1 cellular context compared by ENCODE assay signal in the genomic region with DNA sequence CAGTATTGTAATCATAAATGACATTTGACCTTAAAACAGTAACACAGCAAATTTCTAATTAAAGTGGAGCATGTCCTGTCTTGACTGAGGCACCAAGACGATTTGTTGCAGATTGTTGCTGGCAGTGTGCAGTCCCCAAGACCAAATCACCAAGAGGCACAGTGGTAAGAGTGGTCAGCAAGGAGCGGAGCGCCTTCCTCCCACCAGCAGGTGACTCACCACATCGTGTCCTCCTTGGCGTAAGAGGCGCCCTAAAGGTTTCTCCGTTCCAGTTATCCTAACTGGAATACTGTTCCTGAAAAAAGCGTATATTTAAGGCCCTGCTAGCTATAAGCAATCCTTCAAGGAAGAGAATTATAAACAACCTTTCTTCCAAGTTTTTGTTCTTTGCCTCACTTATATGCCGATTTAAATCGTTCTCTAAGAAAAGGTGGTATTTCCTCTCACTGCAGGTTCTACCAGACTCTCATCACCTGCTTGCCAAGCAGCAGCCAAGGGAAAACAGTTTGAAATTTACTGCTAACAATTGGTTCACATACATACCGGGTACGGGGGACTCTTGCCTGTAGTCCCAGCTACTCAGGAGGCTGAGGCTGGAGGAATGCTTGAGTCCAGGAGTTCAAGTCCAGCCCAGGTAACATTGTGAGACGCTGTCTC.
TF ChIP-seq lines count a peak whose summit lies in the region.

No MANE protein-coding gene starts in this region.

TF ChIP-seq in K562, 482 proteins besides CTCF, POLR2A, EP300 and RAD21 (continued from another document):
- TF ChIP-seq, protein P1, sequence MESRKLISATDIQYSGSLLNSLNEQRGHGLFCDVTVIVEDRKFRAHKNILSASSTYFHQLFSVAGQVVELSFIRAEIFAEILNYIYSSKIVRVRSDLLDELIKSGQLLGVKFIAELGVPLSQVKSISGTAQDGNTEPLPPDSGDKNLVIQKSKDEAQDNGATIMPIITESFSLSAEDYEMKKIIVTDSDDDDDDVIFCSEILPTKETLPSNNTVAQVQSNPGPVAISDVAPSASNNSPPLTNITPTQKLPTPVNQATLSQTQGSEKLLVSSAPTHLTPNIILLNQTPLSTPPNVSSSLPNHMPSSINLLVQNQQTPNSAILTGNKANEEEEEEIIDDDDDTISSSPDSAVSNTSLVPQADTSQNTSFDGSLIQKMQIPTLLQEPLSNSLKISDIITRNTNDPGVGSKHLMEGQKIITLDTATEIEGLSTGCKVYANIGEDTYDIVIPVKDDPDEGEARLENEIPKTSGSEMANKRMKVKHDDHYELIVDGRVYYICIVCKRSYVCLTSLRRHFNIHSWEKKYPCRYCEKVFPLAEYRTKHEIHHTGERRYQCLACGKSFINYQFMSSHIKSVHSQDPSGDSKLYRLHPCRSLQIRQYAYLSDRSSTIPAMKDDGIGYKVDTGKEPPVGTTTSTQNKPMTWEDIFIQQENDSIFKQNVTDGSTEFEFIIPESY (CRISPR knock-in tag; IDR thresholded peaks at IDR 0.05) = peak; percentile 95
- TF ChIP-seq ZKSCAN1 (IDR thresholded peaks at IDR 0.05; ENCODE audit: low read depth, low read length) (peak; percentile 66; the same call in 1 of the 2 replicates), WHSC1 (IDR thresholded peaks at IDR 0.05; ENCODE audit: low read length) (peak; percentile 37), SMARCE1 (IDR thresholded peaks at IDR 0.05) (peak; percentile 78), SAFB (IDR thresholded peaks at IDR 0.05; ENCODE audit: borderline replicate concordance, low read depth, low read length) (no peak), RBM22 (IDR thresholded peaks at IDR 0.05; ENCODE audit: low read depth, low read length, poor library complexity, severe bottlenecking) (no peak), JUN (IDR thresholded peaks at IDR 0.05; ENCODE audit: borderline replicate concordance, low read depth, low read length) (peak; percentile 77; the same call in 1 of the 2 replicates), JUN (CRISPR knock-in tag; IDR thresholded peaks at IDR 0.05; ENCODE audit: borderline replicate concordance) (no peak), NEUROD1 (IDR thresholded peaks at IDR 0.05; ENCODE audit: borderline replicate concordance, low read depth, low read length, partially characterized antibody) (peak; percentile 59), ARID2 (IDR thresholded peaks at IDR 0.05) (no peak)
- TF ChIP-seq, protein P2, sequence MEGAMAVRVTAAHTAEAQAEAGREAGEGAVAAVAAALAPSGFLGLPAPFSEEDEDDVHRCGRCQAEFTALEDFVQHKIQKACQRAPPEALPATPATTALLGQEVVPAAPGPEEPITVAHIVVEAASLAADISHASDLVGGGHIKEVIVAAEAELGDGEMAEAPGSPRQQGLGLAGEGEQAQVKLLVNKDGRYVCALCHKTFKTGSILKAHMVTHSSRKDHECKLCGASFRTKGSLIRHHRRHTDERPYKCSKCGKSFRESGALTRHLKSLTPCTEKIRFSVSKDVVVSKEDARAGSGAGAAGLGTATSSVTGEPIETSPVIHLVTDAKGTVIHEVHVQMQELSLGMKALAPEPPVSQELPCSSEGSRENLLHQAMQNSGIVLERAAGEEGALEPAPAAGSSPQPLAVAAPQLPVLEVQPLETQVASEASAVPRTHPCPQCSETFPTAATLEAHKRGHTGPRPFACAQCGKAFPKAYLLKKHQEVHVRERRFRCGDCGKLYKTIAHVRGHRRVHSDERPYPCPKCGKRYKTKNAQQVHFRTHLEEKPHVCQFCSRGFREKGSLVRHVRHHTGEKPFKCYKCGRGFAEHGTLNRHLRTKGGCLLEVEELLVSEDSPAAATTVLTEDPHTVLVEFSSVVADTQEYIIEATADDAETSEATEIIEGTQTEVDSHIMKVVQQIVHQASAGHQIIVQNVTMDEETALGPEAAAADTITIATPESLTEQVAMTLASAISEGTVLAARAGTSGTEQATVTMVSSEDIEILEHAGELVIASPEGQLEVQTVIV (CRISPR knock-in tag; IDR thresholded peaks at IDR 0.05; ENCODE audit: borderline replicate concordance) = no peak
- TF ChIP-seq, protein P3, sequence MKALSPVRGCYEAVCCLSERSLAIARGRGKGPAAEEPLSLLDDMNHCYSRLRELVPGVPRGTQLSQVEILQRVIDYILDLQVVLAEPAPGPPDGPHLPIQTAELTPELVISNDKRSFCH (CRISPR knock-in tag; IDR thresholded peaks at IDR 0.05) = no peak
- TF ChIP-seq, protein P3 (tag; IDR thresholded peaks at IDR 0.05) = 0 out of 2 replicates have a peak, but pooled peaks have one; percentile 58
- TF ChIP-seq, protein P4, sequence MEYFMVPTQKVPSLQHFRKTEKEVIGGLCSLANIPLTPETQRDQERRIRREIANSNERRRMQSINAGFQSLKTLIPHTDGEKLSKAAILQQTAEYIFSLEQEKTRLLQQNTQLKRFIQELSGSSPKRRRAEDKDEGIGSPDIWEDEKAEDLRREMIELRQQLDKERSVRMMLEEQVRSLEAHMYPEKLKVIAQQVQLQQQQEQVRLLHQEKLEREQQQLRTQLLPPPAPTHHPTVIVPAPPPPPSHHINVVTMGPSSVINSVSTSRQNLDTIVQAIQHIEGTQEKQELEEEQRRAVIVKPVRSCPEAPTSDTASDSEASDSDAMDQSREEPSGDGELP (CRISPR knock-in tag; IDR thresholded peaks at IDR 0.05; ENCODE audit: borderline replicate concordance) = peak; percentile 41; the same call in 1 of the 2 replicates
